ENCODE assay signal across 24 cellular contexts in the genomic region with DNA sequence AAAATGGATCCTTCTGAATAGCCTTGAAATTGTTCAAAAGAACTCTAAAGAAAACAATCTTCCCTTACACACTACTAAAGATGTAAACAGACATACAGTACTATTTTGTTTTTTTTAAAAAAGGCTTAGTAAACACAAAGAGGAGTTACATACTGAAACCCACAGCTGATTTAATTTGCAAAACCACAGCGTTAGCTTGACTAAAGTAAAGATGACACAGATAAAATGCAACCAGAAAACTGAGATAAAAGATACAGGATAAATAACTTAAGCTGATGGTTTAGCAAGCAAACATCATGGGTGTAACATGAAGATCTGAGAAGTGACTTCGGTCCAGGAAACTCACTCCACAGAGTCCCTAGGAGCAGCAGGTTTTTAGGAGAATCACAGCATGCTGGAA. TPM values are rescaled to one million over a fixed set of nuclear protein-coding genes. Genes with fewer than 3 reads are reported as not detected.
DNase-seq lines count a peak whose midpoint lies in the region; ATAC-seq and TF ChIP-seq lines count a peak whose summit lies in the region.
"Had no signal": no experiment of that assay in that cellular context is flagged by ENCODE, and none has a peak within 500 bp of the region (broad histone marks: within the 10 kb centered on the region; RNA-seq: fewer than 3 reads in every experiment).

No MANE protein-coding gene starts in this region.

- H3K4me1 ChIP-seq in spleen, result peaks cover 0 to 53% (median 12%) of the 10 kb centered on the region in 6 donors
- H3K4me1 ChIP-seq: SJCRH30 had no signal

- CTCF ChIA-PET in T-cell (lab: Charles Lee), result interaction anchor here in 1 of 2 donors (0.5 to 2.6 kb wide), 11 partner anchors 11 to 1418 kb away, joined by 3 to 14 read pairs (median 3); partner anchors contain the start of gene PRKCQ

- peaks cover 83% of the 10 kb centered on the region for H3K4me1 Mint-ChIP-seq in activated T-cell treated with anti-CD3 and anti-CD28 coated beads, Interleukin-2, amount 50 U/mL, for 24 hours (ENCODE audit: low read depth)
- H3K4me1 Mint-ChIP-seq in T-cell, result peaks cover 93 to 94% (median 94%) of the 10 kb centered on the region in 3 donors

- no peak for DNase-seq in activated T-cell treated with anti-CD3 and anti-CD28 coated beads, Interleukin-2, amount 50 U/mL, for 24 hours
- no peak for DNase-seq in activated T-cell treated with anti-CD3 and anti-CD28 coated beads, Interleukin-2, amount 50 U/mL, for 1 hour
- DNase-seq in T-cell (no peak), spleen (no peak), cortex of kidney (lab: John Stamatoyannopoulos, UW) (no peak), GM19240 (ENCODE audit: insufficient read length, low spot score) (no peak)
- peak; percentile 70 for DNase-seq in central memory CD4-positive, alpha-beta T cell
- DNase-seq: activated CD8-positive, alpha-beta memory T cell treated with anti-CD3 and anti-CD28 coated beads, Interleukin-2, amount 50 U/mL, for 4 hours; amniotic stem cell; DMS53; dorsolateral prefrontal cortex; left cardiac atrium; mesendoderm; NCI-H146; NCI-H774; SJCRH30; stimulated activated CD4-positive, alpha-beta T cell treated with anti-CD3 and anti-CD28 coated beads, Interleukin-4, amount 100 ng/mL, for 4 hours had no signal

- TF ChIP-seq POLR2A in spleen (IDR thresholded peaks at IDR 0.05), result no peak

- peaks cover 61% of the 10 kb centered on the region for H3K36me3 Mint-ChIP-seq in activated T-cell treated with anti-CD3 and anti-CD28 coated beads, Interleukin-2, amount 50 U/mL, for 24 hours (ENCODE audit: low read depth)
- peaks cover 45% of the 10 kb centered on the region for H3K36me3 Mint-ChIP-seq in T-cell
- H3K36me3 Mint-ChIP-seq: WTC11 had no signal

- TF ChIP-seq CTCF in spleen (IDR thresholded peaks at IDR 0.05 in 8 of 11, conservative IDR thresholded peaks at IDR 0.05 in 3 of 11), result no peak

- ATAC-seq in T-cell (replicated peaks in 1 of 4) (peak; percentile 74 to 81 (median 76)), GM21367 (IDR thresholded peaks at IDR 0.05; ENCODE audit: unreplicated experiment) (no peak)
- ATAC-seq: esophagus mucosa, HepG2, left cardiac atrium, WTC11 had no signal

- intact Hi-C loops in spleen (cut with DNase I; ENCODE audit: low total_unique reads), result no loop called here

- no peaks in the 10 kb centered on the region for H3K36me3 ChIP-seq in spleen
- H3K36me3 ChIP-seq: SJCRH30 had no signal

- H3K9me3 Mint-ChIP-seq in activated T-cell treated with anti-CD3 and anti-CD28 coated beads, Interleukin-2, amount 50 U/mL, for 24 hours, result no peaks in the 10 kb centered on the region
- no peaks in the 10 kb centered on the region for H3K9me3 Mint-ChIP-seq in T-cell
- H3K9me3 Mint-ChIP-seq: WTC11 had no signal

- peak overlapping the region in 7 of 8 donors; percentile 2 to 79 (median 51) for H3K27ac ChIP-seq in spleen
- H3K27ac ChIP-seq: BLaER1 treated with 17β-estradiol and CSF1 and Interleukin-3, amounts not matched to agents 10 nM and 100 nM; dorsolateral prefrontal cortex; SJCRH30 had no signal

- H3K27ac Mint-ChIP-seq in activated T-cell treated with anti-CD3 and anti-CD28 coated beads, Interleukin-2, amount 50 U/mL, for 24 hours, result peak overlapping the region; percentile 86
- peak overlapping the region; percentile 97 to 99 for H3K27ac Mint-ChIP-seq in T-cell
- H3K27ac Mint-ChIP-seq: WTC11 had no signal

- H3K9me3 ChIP-seq in spleen, result no peaks in the 10 kb centered on the region
- H3K9me3 ChIP-seq: BLaER1 treated with 17β-estradiol and CSF1 and Interleukin-3, amounts not matched to agents 10 nM and 100 nM; SJCRH30 had no signal

- no peak overlapping the region for H3K4me3 ChIP-seq in spleen
- H3K4me3 ChIP-seq: BLaER1 treated with 17β-estradiol and CSF1 and Interleukin-3, amounts not matched to agents 10 nM and 100 nM; dorsolateral prefrontal cortex; SJCRH30; smooth muscle cell had no signal

- POLR2A ChIA-PET in T-cell (lab: Charles Lee), result interaction anchor here (0.5 to 0.9 kb wide), 3 partner anchors 10 to 33 kb away, joined by 3 to 4 read pairs (median 3); no protein-coding TSS in a partner anchor

- 57 to 69% (median 64%) methylated on average over 2 of the region's 2 CpGs for WGBS in spleen, 5 donors

- H3K27me3 Mint-ChIP-seq in activated T-cell treated with anti-CD3 and anti-CD28 coated beads, Interleukin-2, amount 50 U/mL, for 24 hours, result no peaks in the 10 kb centered on the region
- H3K27me3 Mint-ChIP-seq in T-cell, result no peaks in the 10 kb centered on the region

- peak overlapping the region; percentile 48 for H3K4me3 Mint-ChIP-seq in activated T-cell treated with anti-CD3 and anti-CD28 coated beads, Interleukin-2, amount 50 U/mL, for 24 hours
- H3K4me3 Mint-ChIP-seq in T-cell, result peak overlapping the region; percentile 71 to 75 (median 74)
- H3K4me3 Mint-ChIP-seq: WTC11 had no signal

- peaks cover 0 to under 1% (median 0%) of the 10 kb centered on the region in 7 donors for H3K27me3 ChIP-seq in spleen (replicated peaks in 1 of 7)
- H3K27me3 ChIP-seq: BLaER1 treated with 17β-estradiol and CSF1 and Interleukin-3, amounts not matched to agents 10 nM and 100 nM; dorsolateral prefrontal cortex; SJCRH30 had no signal

RNA-seq across cellular contexts. Expression of gene PRKCQ, which starts 21.8 kb away (rescaled TPM):
- total RNA-seq in T-cell (10 to 100 TPM; 60.3 to 67.4 (median 61.6) TPM), spleen (10 to 100 TPM in 2 of 7 donors, 1 to 10 TPM in 5; 5.6 to 11.8 (median 9.2) TPM)
- polyA plus RNA-seq in spleen, result 1 to 10 TPM; 2.1 to 2.5 (median 2.4) TPM
- total RNA-seq: A673 had no signal

Comparison
In these comparisons a context has a peak if more than half of its experiments do, and no peak if none do; other contexts are left out.
1. RNA of gene PRKCQ, which starts 21.8 kb away (total RNA-seq): 60.3 to 67.4 TPM in T-cell; 5.6 to 11.8 TPM in spleen; every median in the first group is over 4 times any median in the second.